11 cellular contexts compared by ENCODE assay signal in the genomic region with DNA sequence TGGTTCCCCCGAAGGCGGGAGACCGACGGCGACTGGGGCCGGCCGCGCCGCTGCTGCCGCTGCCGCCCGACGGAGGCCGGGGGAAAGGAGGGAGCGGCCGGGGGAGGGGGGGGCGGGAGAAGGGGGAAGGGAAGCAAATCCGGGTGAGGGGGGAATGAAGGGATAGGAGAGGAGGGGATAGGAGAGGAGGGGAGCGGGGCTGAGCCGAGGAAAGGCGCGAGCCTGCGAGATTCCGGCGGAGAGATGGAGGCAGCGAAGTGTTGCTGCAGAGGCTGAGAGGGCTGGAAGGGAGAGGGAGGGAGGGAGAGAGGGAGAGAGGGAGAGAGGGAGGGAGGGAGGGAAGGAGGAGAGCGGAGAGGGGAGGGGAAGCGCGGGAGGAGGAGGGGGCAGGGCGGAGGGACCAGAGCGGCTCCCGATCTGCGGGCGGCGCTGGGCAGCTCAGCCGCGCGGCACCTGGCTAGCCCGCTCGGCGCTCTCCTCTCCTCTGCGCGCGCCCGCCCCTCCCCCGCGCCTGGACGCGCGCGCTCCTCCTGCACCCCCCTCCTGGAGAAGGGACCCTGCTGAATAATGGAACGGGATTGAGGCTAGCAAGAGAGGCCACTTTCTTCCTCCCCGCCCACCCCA. TPM values are rescaled to one million over a fixed set of nuclear protein-coding genes. Genes with fewer than 3 reads are reported as not detected.
A peak's percentile ranks its signal among the peaks of the same experiment; 100 is the strongest.
DNase-seq lines count a peak whose midpoint lies in the region; ATAC-seq and TF ChIP-seq lines count a peak whose summit lies in the region.
"Had no signal": no experiment of that assay in that cellular context is flagged by ENCODE, and none has a peak within 500 bp of the region (broad histone marks: within the 10 kb centered on the region; RNA-seq: fewer than 3 reads in every experiment).

No MANE protein-coding gene starts in this region.

- WGBS in lower leg skin, 2 donors: 0 to 2% methylated on average over 33 to 50 of the region's 53 CpGs

- no peaks in the 10 kb centered on the region for H3K9me3 ChIP-seq in thoracic aorta

- DNase-seq in NCI-H345 (lab: John Stamatoyannopoulos, UW): peak; percentile 48
- DNase-seq in NCI-H345 treated with DMSO at 0.1 percent for 48 hours (lab: John Stamatoyannopoulos, UW; ENCODE audit: unreplicated experiment): no peak
- peak; percentile 85 for DNase-seq in iPS-NIHi11 (ENCODE audit: low spot score)
- no peak for DNase-seq in thoracic aorta (ENCODE audit: low spot score)
- DNase-seq in activated naive CD4-positive, alpha-beta T cell (lab: John Stamatoyannopoulos, UW): no peak
- no peak for DNase-seq in lower leg skin (ENCODE audit: low spot score in 2 of 2)
- DNase-seq: ACHN; cortex of kidney; stimulated activated naive CD4-positive, alpha-beta T cell treated with Interleukin-2 at 50 U/mL for 16 hours had no signal

- no peaks in the 10 kb centered on the region for H3K36me3 ChIP-seq in thoracic aorta

- H3K27me3 ChIP-seq in thoracic aorta (replicated peaks; ENCODE audit: insufficient read depth): no peaks in the 10 kb centered on the region

- peaks cover 0 to 27% of the 10 kb centered on the region in 2 donors for H3K4me1 ChIP-seq in thoracic aorta (ENCODE audit: control insufficient read depth in 1 of 2, low read depth in 2 of 2)

- no peak overlapping the region for H3K27ac ChIP-seq in thoracic aorta

- H3K4me3 ChIP-seq in thoracic aorta (peak overlapping the region; percentile 58), lower leg skin (ENCODE audit: low read depth, poor library complexity, severe bottlenecking) (no peak overlapping the region)

- intact Hi-C loops in lower leg skin (cut with DNase I; ENCODE audit: low total_unique reads): loop anchor here (10.0 kb wide), 1 partner anchor 269 kb away; no protein-coding TSS in a partner anchor

- TF ChIP-seq POLR2A in lower leg skin (IDR thresholded peaks at IDR 0.05): no peak

- TF ChIP-seq CTCF in thoracic aorta (IDR thresholded peaks at IDR 0.05) (no peak), lower leg skin (IDR thresholded peaks at IDR 0.05) (no peak)

- ATAC-seq in SK-N-SH treated with all-trans-retinoic acid at 6 μM for 48 hours: peak; percentile 18; the same call in 2 of the 3 replicates
- no peak for ATAC-seq in thoracic aorta (ENCODE audit: insufficient number of reproducible peaks, low FRiP score, low read depth)
- no peak for ATAC-seq in GM21360 (IDR thresholded peaks at IDR 0.05; ENCODE audit: unreplicated experiment)

TF ChIP-seq in SK-N-SH treated with all-trans-retinoic acid at 6 μM for 48 hours, 23 proteins besides CTCF, POLR2A, EP300 and RAD21:
- no peak for TF ChIP-seq TCF4 (CRISPR knock-in tag; IDR thresholded peaks at IDR 0.05; ENCODE audit: borderline replicate concordance)
- no peak for TF ChIP-seq ZFP30 (CRISPR knock-in tag; IDR thresholded peaks at IDR 0.05)
- TF ChIP-seq, protein P1, sequence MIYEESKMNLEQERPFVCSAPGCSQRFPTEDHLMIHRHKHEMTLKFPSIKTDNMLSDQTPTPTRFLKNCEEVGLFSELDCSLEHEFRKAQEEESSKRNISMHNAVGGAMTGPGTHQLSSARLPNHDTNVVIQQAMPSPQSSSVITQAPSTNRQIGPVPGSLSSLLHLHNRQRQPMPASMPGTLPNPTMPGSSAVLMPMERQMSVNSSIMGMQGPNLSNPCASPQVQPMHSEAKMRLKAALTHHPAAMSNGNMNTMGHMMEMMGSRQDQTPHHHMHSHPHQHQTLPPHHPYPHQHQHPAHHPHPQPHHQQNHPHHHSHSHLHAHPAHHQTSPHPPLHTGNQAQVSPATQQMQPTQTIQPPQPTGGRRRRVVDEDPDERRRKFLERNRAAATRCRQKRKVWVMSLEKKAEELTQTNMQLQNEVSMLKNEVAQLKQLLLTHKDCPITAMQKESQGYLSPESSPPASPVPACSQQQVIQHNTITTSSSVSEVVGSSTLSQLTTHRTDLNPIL (CRISPR knock-in tag; IDR thresholded peaks at IDR 0.05; ENCODE audit: low read depth): no peak
- no peak for TF ChIP-seq OSR1 (CRISPR knock-in tag; IDR thresholded peaks at IDR 0.05)
- TF ChIP-seq RARB (CRISPR knock-in tag; IDR thresholded peaks at IDR 0.05): no peak
- no peak for TF ChIP-seq ZFP3 (CRISPR knock-in tag; IDR thresholded peaks at IDR 0.05)
- no peak for TF ChIP-seq ZNF70 (CRISPR knock-in tag; IDR thresholded peaks at IDR 0.05)
- no peak for TF ChIP-seq GLIS3 (CRISPR knock-in tag; IDR thresholded peaks at IDR 0.05)
- TF ChIP-seq CSDC2 (CRISPR knock-in tag; IDR thresholded peaks at IDR 0.05): no peak
- no peak for TF ChIP-seq ESRRG (CRISPR knock-in tag; IDR thresholded peaks at IDR 0.05)
- TF ChIP-seq, protein P2, sequence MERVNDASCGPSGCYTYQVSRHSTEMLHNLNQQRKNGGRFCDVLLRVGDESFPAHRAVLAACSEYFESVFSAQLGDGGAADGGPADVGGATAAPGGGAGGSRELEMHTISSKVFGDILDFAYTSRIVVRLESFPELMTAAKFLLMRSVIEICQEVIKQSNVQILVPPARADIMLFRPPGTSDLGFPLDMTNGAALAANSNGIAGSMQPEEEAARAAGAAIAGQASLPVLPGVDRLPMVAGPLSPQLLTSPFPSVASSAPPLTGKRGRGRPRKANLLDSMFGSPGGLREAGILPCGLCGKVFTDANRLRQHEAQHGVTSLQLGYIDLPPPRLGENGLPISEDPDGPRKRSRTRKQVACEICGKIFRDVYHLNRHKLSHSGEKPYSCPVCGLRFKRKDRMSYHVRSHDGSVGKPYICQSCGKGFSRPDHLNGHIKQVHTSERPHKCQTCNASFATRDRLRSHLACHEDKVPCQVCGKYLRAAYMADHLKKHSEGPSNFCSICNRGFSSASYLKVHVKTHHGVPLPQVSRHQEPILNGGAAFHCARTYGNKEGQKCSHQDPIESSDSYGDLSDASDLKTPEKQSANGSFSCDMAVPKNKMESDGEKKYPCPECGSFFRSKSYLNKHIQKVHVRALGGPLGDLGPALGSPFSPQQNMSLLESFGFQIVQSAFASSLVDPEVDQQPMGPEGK (CRISPR knock-in tag; IDR thresholded peaks at IDR 0.05; ENCODE audit: borderline replicate concordance): no peak
- no peak for TF ChIP-seq CSRNP3 (CRISPR knock-in tag; IDR thresholded peaks at IDR 0.05)
- no peak for TF ChIP-seq ZNF8 (CRISPR knock-in tag; IDR thresholded peaks at IDR 0.05)
- TF ChIP-seq ZC3H10 (CRISPR knock-in tag; IDR thresholded peaks at IDR 0.05): no peak
- TF ChIP-seq, protein P3, sequence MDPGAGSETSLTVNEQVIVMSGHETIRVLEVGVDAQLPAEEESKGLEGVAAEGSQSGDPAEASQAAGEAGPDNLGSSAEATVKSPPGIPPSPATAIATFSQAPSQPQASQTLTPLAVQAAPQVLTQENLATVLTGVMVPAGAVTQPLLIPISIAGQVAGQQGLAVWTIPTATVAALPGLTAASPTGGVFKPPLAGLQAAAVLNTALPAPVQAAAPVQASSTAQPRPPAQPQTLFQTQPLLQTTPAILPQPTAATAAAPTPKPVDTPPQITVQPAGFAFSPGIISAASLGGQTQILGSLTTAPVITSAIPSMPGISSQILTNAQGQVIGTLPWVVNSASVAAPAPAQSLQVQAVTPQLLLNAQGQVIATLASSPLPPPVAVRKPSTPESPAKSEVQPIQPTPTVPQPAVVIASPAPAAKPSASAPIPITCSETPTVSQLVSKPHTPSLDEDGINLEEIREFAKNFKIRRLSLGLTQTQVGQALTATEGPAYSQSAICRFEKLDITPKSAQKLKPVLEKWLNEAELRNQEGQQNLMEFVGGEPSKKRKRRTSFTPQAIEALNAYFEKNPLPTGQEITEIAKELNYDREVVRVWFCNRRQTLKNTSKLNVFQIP (CRISPR knock-in tag; IDR thresholded peaks at IDR 0.05; ENCODE audit: borderline replicate concordance, low read depth): no peak
- TF ChIP-seq ISL1 (CRISPR knock-in tag; IDR thresholded peaks at IDR 0.05): no peak

RNA-seq across cellular contexts. Expression of gene SLC22A12, which starts 52.4 kb away (rescaled TPM):
- total RNA-seq in thoracic aorta (not detected), lower leg skin (not detected)

Comparison
In these comparisons a context has a peak if more than half of its experiments do, and no peak if none do; other contexts are left out.
1. DNase-seq: peak in NCI-H345 (single experiment) and iPS-NIHi11 (single experiment); none in NCI-H345 treated with DMSO at 0.1 percent for 48 hours (single experiment), thoracic aorta (single experiment), activated naive CD4-positive, alpha-beta T cell (0 of 4) and lower leg skin (0 of 2).